8 cellular contexts compared by ENCODE assay signal in the genomic region with DNA sequence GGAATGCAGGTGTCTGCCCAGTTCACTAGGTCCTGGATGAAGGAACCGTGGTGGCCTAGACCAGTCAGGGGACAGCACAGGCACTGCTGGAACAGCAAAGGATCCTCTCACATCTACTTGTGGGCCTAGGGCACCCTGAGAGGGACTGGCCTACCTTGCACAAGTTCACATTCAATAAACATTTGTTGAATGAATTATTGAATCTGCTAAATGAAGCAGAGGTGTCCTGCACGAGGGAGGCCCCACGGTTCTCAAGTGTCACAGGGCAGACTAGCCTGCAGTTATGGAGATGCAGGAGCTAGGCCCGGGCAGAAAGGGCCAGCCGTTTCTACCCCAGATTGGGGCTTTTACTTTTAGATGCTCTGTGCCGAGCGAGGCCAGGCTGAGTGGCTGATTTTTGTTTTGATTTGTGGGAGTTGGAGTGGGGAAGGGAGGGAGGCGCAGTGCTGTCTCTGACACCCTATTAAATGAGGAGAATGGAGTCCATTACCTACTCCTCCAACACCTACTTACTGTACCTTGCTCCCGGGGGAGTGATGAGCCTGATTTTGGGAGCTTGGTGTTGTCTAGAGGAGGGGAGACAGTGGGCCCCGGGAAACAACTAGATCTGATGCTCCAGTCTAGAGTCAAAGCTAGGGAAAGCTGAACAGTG. TPM values are rescaled to one million over a fixed set of nuclear protein-coding genes. Genes with fewer than 3 reads are reported as not detected.
DNase-seq lines count a peak whose midpoint lies in the region; ATAC-seq and TF ChIP-seq lines count a peak whose summit lies in the region.

No MANE protein-coding gene starts in this region.

- H3K27ac ChIP-seq in body of pancreas = peak overlapping the region; percentile 63 to 96 (median 88)

- H3K27ac Mint-ChIP-seq in naive B cell = peak overlapping the region; percentile 78 to 99 (median 97)

- WGBS in body of pancreas, 2 donors = 76 to 84% methylated on average over 9 to 10 of the region's 10 CpGs

- H3K9me3 ChIP-seq in body of pancreas = no peaks in the 10 kb centered on the region

- peaks cover 72% of the 10 kb centered on the region for H3K4me1 ChIP-seq in body of pancreas

- DNase-seq in AG08396 (ENCODE audit: low spot score) (peak; percentile 16), body of pancreas (no peak), naive B cell (no peak), NK-92 (lab: John Stamatoyannopoulos, UW; ENCODE audit: unreplicated experiment) (no peak), GOT3 (lab: John Stamatoyannopoulos, UW) (no peak), OCI-M1 (lab: John Stamatoyannopoulos, UW) (no peak)
- DNase-seq in NK-92 treated with Interleukin-12 subunit alpha and Interleukin-12 subunit beta, amount 100 ng/mL, for 24 hours (lab: John Stamatoyannopoulos, UW) = no peak

- H3K4me3 ChIP-seq in body of pancreas = no peak overlapping the region

- H3K27me3 ChIP-seq in body of pancreas = no peaks in the 10 kb centered on the region

- peaks cover 29 to 41% (median 38%) of the 10 kb centered on the region in 3 donors for H3K4me1 Mint-ChIP-seq in naive B cell

- H3K9me3 Mint-ChIP-seq in naive B cell = no peaks in the 10 kb centered on the region

- no peak for TF ChIP-seq CTCF in body of pancreas (IDR thresholded peaks at IDR 0.05)

- H3K36me3 Mint-ChIP-seq in naive B cell = no peaks in the 10 kb centered on the region

- ATAC-seq in HG02943 (IDR thresholded peaks at IDR 0.05; ENCODE audit: low read depth, unreplicated experiment) = peak; percentile 15
- peak; percentile 1 for ATAC-seq in body of pancreas
- no peak for ATAC-seq in naive B cell (ENCODE audit: low read depth in 2 of 2)

- no peaks in the 10 kb centered on the region for H3K27me3 Mint-ChIP-seq in naive B cell

- peak overlapping the region; percentile 80 to 94 (median 87) for H3K4me3 Mint-ChIP-seq in naive B cell

- intact Hi-C loops in body of pancreas (cut with DNase I) = no loop called here

- H3K36me3 ChIP-seq in body of pancreas (replicated peaks in 1 of 2; ENCODE audit: insufficient read depth in 1 of 2, low read depth in 2 of 2) = no peaks in the 10 kb centered on the region

- TF ChIP-seq POLR2A in body of pancreas (IDR thresholded peaks at IDR 0.05) = no peak

RNA-seq across cellular contexts. Expression of gene SH2D6, which starts 18.4 kb away (rescaled TPM):
- 10 to 100 TPM in 1 of 2 donors, under 1 TPM in 1; 0.26 to 15.5 TPM for total RNA-seq in body of pancreas
- polyA plus RNA-seq in naive B cell (ENCODE audit: low read depth in 6 of 6) = not detected

RNA-seq across cellular contexts. Expression of gene CAPG, which starts 26.8 kb away (rescaled TPM):
- 10 to 100 TPM; 26.0 to 35.0 TPM for total RNA-seq in body of pancreas
- 100 to 1,000 TPM; 114 to 414 (median 282) TPM for polyA plus RNA-seq in naive B cell (ENCODE audit: low read depth in 6 of 6)

Comparison
In these comparisons a context has a peak if more than half of its experiments do, and no peak if none do; other contexts are left out.
1. ATAC-seq: peak in HG02943 (single experiment) and body of pancreas (single experiment); none in naive B cell (0 of 2).